Comparison of ENCODE assay signal across 7 cellular contexts in the genomic region with DNA sequence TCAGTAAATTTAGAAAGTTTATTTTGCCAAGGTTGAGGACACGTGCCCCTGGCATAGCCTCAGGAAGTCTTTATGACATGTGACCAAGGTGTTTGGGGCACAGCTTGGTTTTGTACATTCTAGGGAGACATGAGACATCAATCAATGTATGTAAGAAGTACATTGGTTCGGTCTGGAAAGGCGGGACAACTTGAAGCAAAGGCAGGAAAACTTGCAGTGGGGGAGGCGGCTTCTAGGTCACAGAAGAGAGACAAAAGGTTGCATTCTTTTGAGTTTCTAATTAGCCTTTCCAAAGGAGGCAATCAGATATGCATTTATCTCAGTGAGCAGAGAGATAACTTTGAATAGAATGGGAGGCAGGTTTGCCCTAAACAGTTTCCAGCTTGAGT. TPM values are rescaled to one million over a fixed set of nuclear protein-coding genes. Genes with fewer than 3 reads are reported as not detected.
DNase-seq lines count a peak whose midpoint lies in the region; ATAC-seq, FAIRE-seq and TF ChIP-seq lines count a peak whose summit lies in the region.
"Not testable (repeated sequence)": the region's sequence is repeated elsewhere in the genome, so short reads cannot be mapped to it uniquely, and the experiment has no call there.

No MANE protein-coding gene starts in this region.

- H3K9me1 ChIP-seq in K562 (ENCODE audit: control insufficient read depth, insufficient read depth, low read length) = not testable (repeated sequence)

- H3F3A ChIP-seq in GM23338 (replicated peaks; ENCODE audit: low read depth) = not testable (repeated sequence)

- H3K4me1 Mint-ChIP-seq in GM23338; WTC11; chondrocyte (ENCODE audit: low read depth): not testable (repeated sequence)

- H3K36me3 ChIP-seq in GM23338 (ENCODE audit: insufficient read depth); K562 (ENCODE audit: control insufficient read depth, insufficient read depth, low read length); skeletal muscle satellite cell (ENCODE audit: insufficient read depth, low read length); stomach smooth muscle (ENCODE audit: control insufficient read depth in 2 of 2, insufficient read depth in 2 of 2, low read length in 2 of 2): not testable (repeated sequence)

- peak; percentile 85 for ATAC-seq in GM23338
- ATAC-seq in WTC11 = peak; percentile 77
- ATAC-seq in K562 = peak; percentile 55
- ATAC-seq in left ventricle myocardium superior = peak; percentile 2

- BruUV-seq in K562 (replicated peaks; lab: Mats Ljungman, UMichigan) = not testable (repeated sequence)

- H3K9me2 ChIP-seq in GM23338 (ENCODE audit: insufficient read depth) = not testable (repeated sequence)

- H3K4me3 Mint-ChIP-seq in GM23338 = peak overlapping the region; percentile 40; the same call in 1 of the 3 replicates
- not testable (repeated sequence) for H3K4me3 Mint-ChIP-seq in WTC11; chondrocyte (ENCODE audit: unreplicated experiment)

- TF ChIP-seq RAD21 in K562 (CRISPR knock-in tag; conservative IDR thresholded peaks at IDR 0.05 in 1 of 2, IDR thresholded peaks at IDR 0.05 in 1 of 2) = not testable (repeated sequence)

- not testable (repeated sequence) for FAIRE-seq in K562 (lab: Jason Lieb, UNC)

- not testable (repeated sequence) for H4K20me1 ChIP-seq in GM23338 (replicated peaks; ENCODE audit: insufficient read depth); K562 (replicated peaks; ENCODE audit: control insufficient read depth, insufficient read depth, low read length)

- H3K36me3 Mint-ChIP-seq in GM23338 (ENCODE audit: low read depth); WTC11; chondrocyte (ENCODE audit: low read depth): not testable (repeated sequence)

- H3K27ac Mint-ChIP-seq in GM23338 (peak overlapping the region; percentile 94), WTC11 (peak overlapping the region; percentile 83), chondrocyte (ENCODE audit: unreplicated experiment) (peak overlapping the region; percentile 81)

- H3K4me1 ChIP-seq in GM23338 (ENCODE audit: insufficient read depth); K562 (replicated peaks in 1 of 2; ENCODE audit: control insufficient read depth in 2 of 2, insufficient read depth in 2 of 2, low read length in 2 of 2); skeletal muscle satellite cell (ENCODE audit: control insufficient read depth, insufficient read depth, low read length); stomach smooth muscle (ENCODE audit: control insufficient read depth, insufficient read depth, low read length): not testable (repeated sequence)

- not testable (repeated sequence) for H3K27me3 Mint-ChIP-seq in GM23338 (ENCODE audit: insufficient read depth, low read depth, poor library complexity); WTC11 (ENCODE audit: low read depth); chondrocyte (ENCODE audit: low read depth)

- not testable (repeated sequence) for TF ChIP-seq CTCF in GM23338 (conservative IDR thresholded peaks at IDR 0.05; ENCODE audit: low read depth in 2 of 2); WTC11 (IDR thresholded peaks at IDR 0.05); K562 (IDR thresholded peaks at IDR 0.05 in 2 of 3, conservative IDR thresholded peaks at IDR 0.05 in 1 of 3; ENCODE audit: insufficient read depth in 2 of 3, low read depth in 1 of 3, low read length in 3 of 3); chondrocyte (IDR thresholded peaks at IDR 0.05)

- H3K4me3 ChIP-seq in GM23338; K562; skeletal muscle satellite cell (ENCODE audit: low read length); stomach smooth muscle (ENCODE audit: low read length in 2 of 2): not testable (repeated sequence)

- TF ChIP-seq EP300 in K562 (IDR thresholded peaks at IDR 0.05; ENCODE audit: low read length) = not testable (repeated sequence)

- H3K4me2 ChIP-seq in GM23338; K562 (ENCODE audit: insufficient read depth, low read length); skeletal muscle satellite cell (ENCODE audit: low read length): not testable (repeated sequence)

- intact Hi-C loops in K562 (cut with micrococcal nuclease); left ventricle myocardium superior (cut with micrococcal nuclease): not testable (repeated sequence)

- H3K79me2 ChIP-seq in GM23338 (replicated peaks; ENCODE audit: insufficient read depth); K562 (ENCODE audit: control insufficient read depth, insufficient read depth, low read length): not testable (repeated sequence)

- not testable (repeated sequence) for H3K9me3 ChIP-seq in K562 (replicated peaks; ENCODE audit: control insufficient read depth, insufficient read depth, low read depth, low read length); skeletal muscle satellite cell (replicated peaks; ENCODE audit: low read length); stomach smooth muscle (ENCODE audit: control insufficient read depth in 2 of 2, low read length in 2 of 2)

- TF ChIP-seq POLR2A in K562 (conservative IDR thresholded peaks at IDR 0.05) = not testable (repeated sequence)

- not testable (repeated sequence) for H2AFZ ChIP-seq in GM23338; K562 (ENCODE audit: low read depth, low read length)

- H3K9ac ChIP-seq in K562 (ENCODE audit: insufficient read depth in 1 of 2, low read depth in 2 of 2, low read length in 2 of 2); stomach smooth muscle (ENCODE audit: low read length in 2 of 2): not testable (repeated sequence)
- peak overlapping the region; percentile 56 for H3K9ac ChIP-seq in skeletal muscle satellite cell (ENCODE audit: low read depth, low read length)

- H3K9me3 Mint-ChIP-seq in GM23338; WTC11; chondrocyte (ENCODE audit: low read depth): not testable (repeated sequence)

- in situ Hi-C loops in K562 (cut with MboI) = loop anchor here (25.0 kb wide), 1 partner anchor 310 kb away; no protein-coding TSS in a partner anchor

- CTCF ChIA-PET in WTC11 (lab: Charles Lee); K562 (lab: Yijun Ruan, JAX; ENCODE audit: low intra/inter-chr PET ratio): not testable (repeated sequence)

- H3K27me3 ChIP-seq in GM23338 (ENCODE audit: insufficient read depth); K562 (ENCODE audit: control insufficient read depth in 2 of 2, insufficient read depth in 2 of 2, low read length in 2 of 2); skeletal muscle satellite cell (ENCODE audit: control insufficient read depth, insufficient read depth, low read length); stomach smooth muscle (ENCODE audit: control insufficient read depth in 1 of 2, insufficient read depth in 2 of 2, low read length in 2 of 2): not testable (repeated sequence)

- POLR2A ChIA-PET in WTC11 (lab: Charles Lee); K562 (lab: Yijun Ruan, JAX): not testable (repeated sequence)

- H3K27ac ChIP-seq in GM23338 (ENCODE audit: low read depth) = 0 out of 2 replicates have a peak overlapping the region, but pooled peaks have one; percentile 78
- not testable (repeated sequence) for H3K27ac ChIP-seq in K562 (ENCODE audit: extremely low read depth, low read depth, low read length)
- peak overlapping the region; percentile 62 for H3K27ac ChIP-seq in stomach smooth muscle (ENCODE audit: low read length)

- DNase-seq in GM23338 (ENCODE audit: low spot score); WTC11 (ENCODE audit: low spot score); K562 (ENCODE audit: extremely low read depth in 1 of 4, low spot score in 3 of 4); chondrocyte (ENCODE audit: low spot score); left ventricle myocardium superior: not testable (repeated sequence)

- no CpG with 5 or more reads among the region's 4 CpGs for WGBS in K562 (ENCODE audit: insufficient coverage, low coverage, missing lambda C conversion rate)

RNA-seq across cellular contexts. Expression of gene PDE4DIP, which starts 57.7 kb away (rescaled TPM):
- 26.8 and 35.2 TPM in 2 replicates for total RNA-seq in GM23338 (2014; rRNA removed; shearing (Covaris generic))
- 12.9 and 16.5 TPM in 2 replicates for polyA plus RNA-seq in GM23338 (2016; fragmentation: Nextera tagmentation; extraction: Ambion mirVana)
- total RNA-seq in WTC11 (2021) = 19.1 to 28.4 TPM (median 23.5 TPM) in 3 replicates
- total RNA-seq in K562 (2011; cell fraction: chromatin; rRNA removed; ENCODE audit: low replicate concordance) = 488 and 689 TPM in 2 replicates
- total RNA-seq in K562 (2011; cell fraction: nucleolus; rRNA removed) = 235 and 253 TPM in 2 replicates
- 363 and 390 TPM in 2 replicates for total RNA-seq in K562 (2011; cell fraction: nucleoplasm; rRNA removed)
- total RNA-seq in K562 (2014; rRNA removed) = 148 and 160 TPM in 2 replicates
- total RNA-seq in K562 (2014; rRNA removed; fragmentation: Illumina TruSeq; extraction: Trizol) = 260 and 272 TPM in 2 replicates
- total RNA-seq in K562 (2015; rRNA removed; fragmentation: Illumina TruSeq; extraction: Trizol) = 198 and 200 TPM in 2 replicates
- 355 and 362 TPM in 2 replicates for total RNA-seq in K562 (2021)
- 242 and 324 TPM in 2 replicates for polyA plus RNA-seq in K562 (2011; rRNA removed)
- 123 and 131 TPM in 2 replicates for polyA plus RNA-seq in K562 (2011; cell fraction: cytosol; rRNA removed)
- 209 and 256 TPM in 2 replicates for polyA plus RNA-seq in K562 (2011; cell fraction: nucleus; rRNA removed)
- 223 and 364 TPM in 2 replicates for polyA plus RNA-seq in K562 (2012)
- polyA plus RNA-seq in K562 (2014; fragmentation: Illumina TruSeq; extraction: Trizol) = 232 and 260 TPM in 2 replicates
- polyA plus RNA-seq in K562 (2014; fragmentation: Nextera tagmentation; extraction: Ambion mirVana) = 100 to 1,000 TPM; 225 to 334 TPM
- 202 and 205 TPM in 2 replicates for polyA plus RNA-seq in K562 (2014; rRNA removed)
- 462 and 560 TPM in 2 replicates for polyA minus RNA-seq in K562 (2011; rRNA and poly(A)+ RNA removed)
- polyA minus RNA-seq in K562 (2011; cell fraction: cytosol; rRNA and poly(A)+ RNA removed) = 187 TPM in 2 replicates
- polyA minus RNA-seq in K562 (2011; cell fraction: nucleus; rRNA and poly(A)+ RNA removed) = 250 and 327 TPM in 2 replicates
- total RNA-seq in chondrocyte = 120 to 205 TPM (median 136 TPM) in 3 replicates
- 1,838 TPM for total RNA-seq in left ventricle myocardium superior
- 211 and 505 TPM in 2 replicates for total RNA-seq in skeletal muscle satellite cell (2012; rRNA removed)

Comparison
In these comparisons a context has a peak if more than half of its experiments do, and no peak if none do; other contexts are left out.
1. ATAC-seq: peak in every context shown above with its lines; median percentile 85 in GM23338; 77 in WTC11; 55 in K562; 2 in left ventricle myocardium superior.